In the genomic region with DNA sequence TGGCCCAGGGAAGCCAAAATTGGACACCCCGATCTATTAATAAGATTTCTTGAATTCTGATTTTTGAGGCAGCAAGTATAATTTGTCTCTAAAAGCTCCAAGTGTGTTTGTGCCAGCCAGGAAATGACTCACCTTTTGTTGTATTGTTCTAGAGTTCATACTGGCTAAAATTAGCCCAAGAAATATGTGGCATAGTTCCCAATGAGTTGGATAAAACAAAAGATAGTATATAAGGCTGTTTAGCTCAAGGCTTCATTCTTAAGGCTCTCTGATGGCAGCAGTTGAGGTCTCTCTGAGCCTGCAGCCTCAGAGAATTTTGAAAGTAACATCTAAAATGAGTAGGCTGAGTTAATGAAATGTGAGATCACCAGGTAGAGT, we compare ENCODE assay signal across 10 cellular contexts. TPM values are rescaled to one million over a fixed set of nuclear protein-coding genes. Genes with fewer than 3 reads are reported as not detected.
A peak's percentile ranks its signal among the peaks of the same experiment; 100 is the strongest.
DNase-seq lines count a peak whose midpoint lies in the region; ATAC-seq and TF ChIP-seq lines count a peak whose summit lies in the region.
"Had no signal": no experiment of that assay in that cellular context is flagged by ENCODE, and none has a peak within 500 bp of the region (broad histone marks: within the 10 kb centered on the region; RNA-seq: fewer than 3 reads in every experiment).

No MANE protein-coding gene starts in this region.

- peaks cover 22% of the 10 kb centered on the region for H3K4me1 Mint-ChIP-seq in activated CD4-positive, alpha-beta T cell treated with anti-CD3 and anti-CD28 coated beads, Interleukin-2, amount 10 ng/mL, durations not matched to agents 7 days and 5 days

- CTCF ChIA-PET in activated CD4-positive, alpha-beta T cell treated with anti-CD3 and anti-CD28 coated beads, Interleukin-2, amount 10 ng/mL, durations not matched to agents 7 days and 5 days (lab: Charles Lee), result interaction anchor here (0.6 to 2.1 kb wide), 10 partner anchors 8 to 212 kb away, joined by 3 to 9 read pairs (median 3); no protein-coding TSS in a partner anchor

- no peaks in the 10 kb centered on the region for H3K27me3 Mint-ChIP-seq in activated CD4-positive, alpha-beta T cell treated with anti-CD3 and anti-CD28 coated beads, Interleukin-2, amount 10 ng/mL, durations not matched to agents 7 days and 5 days

- H3K27ac Mint-ChIP-seq in activated CD4-positive, alpha-beta T cell treated with anti-CD3 and anti-CD28 coated beads, Interleukin-2, amount 10 ng/mL, durations not matched to agents 7 days and 5 days, result no peak overlapping the region

- DNase-seq in GM03348 (ENCODE audit: low spot score) (peak; percentile 73), RWPE2 (ENCODE audit: low spot score) (no peak), fibroblast of gingiva (ENCODE audit: low read depth) (peak; percentile 82), renal cortical epithelial cell (ENCODE audit: low read depth) (peak; percentile 98), NCI-H748 (lab: John Stamatoyannopoulos, UW; ENCODE audit: unreplicated experiment) (no peak), OCI-M1 (lab: John Stamatoyannopoulos, UW) (no peak), SIG-M5 treated with dmso at 0.1 percent for 504 hours (lab: John Stamatoyannopoulos, UW; ENCODE audit: unreplicated experiment) (no peak)
- DNase-seq in activated CD4-positive, alpha-beta T cell treated with anti-CD3 and anti-CD28 coated beads, Interleukin-2, amount 10 ng/mL, durations not matched to agents 7 days and 5 days, result no peak
- DNase-seq: natural killer cell, NCI-H1105 had no signal

- H3K4me3 Mint-ChIP-seq in activated CD4-positive, alpha-beta T cell treated with anti-CD3 and anti-CD28 coated beads, Interleukin-2, amount 10 ng/mL, durations not matched to agents 7 days and 5 days, result no peak overlapping the region
- H3K4me3 Mint-ChIP-seq: natural killer cell had no signal

- peaks cover 68% of the 10 kb centered on the region for H3K36me3 Mint-ChIP-seq in activated CD4-positive, alpha-beta T cell treated with anti-CD3 and anti-CD28 coated beads, Interleukin-2, amount 10 ng/mL, durations not matched to agents 7 days and 5 days (ENCODE audit: low read depth)

- no peaks in the 10 kb centered on the region for H3K9me3 ChIP-seq in RWPE2 (ENCODE audit: severe bottlenecking)

- POLR2A ChIA-PET in activated CD4-positive, alpha-beta T cell treated with anti-CD3 and anti-CD28 coated beads, Interleukin-2, amount 10 ng/mL, durations not matched to agents 7 days and 5 days (lab: Charles Lee), result interaction anchor here (0.7 kb wide), 1 partner anchor 28 kb away, joined by 3 read pairs; no protein-coding TSS in a partner anchor

- peaks cover 86% of the 10 kb centered on the region for H3K36me3 ChIP-seq in RWPE2 (ENCODE audit: low read depth)

- H3K27me3 ChIP-seq in RWPE2 (ENCODE audit: insufficient read depth, poor library complexity, severe bottlenecking), result no peaks in the 10 kb centered on the region

- no peak overlapping the region for H3K4me3 ChIP-seq in RWPE2 (ENCODE audit: severe bottlenecking)

- H3K4me1 ChIP-seq in RWPE2 (ENCODE audit: insufficient read depth, poor library complexity, severe bottlenecking), result peaks cover 36% of the 10 kb centered on the region

- peak; percentile 87 for ATAC-seq in RWPE2 (ENCODE audit: low read depth)
- ATAC-seq: natural killer cell had no signal

- no peak for TF ChIP-seq CTCF in RWPE2 (IDR thresholded peaks at IDR 0.05; ENCODE audit: poor library complexity, severe bottlenecking)

- no peaks in the 10 kb centered on the region for H3K9me3 Mint-ChIP-seq in activated CD4-positive, alpha-beta T cell treated with anti-CD3 and anti-CD28 coated beads, Interleukin-2, amount 10 ng/mL, durations not matched to agents 7 days and 5 days
- H3K9me3 Mint-ChIP-seq: natural killer cell had no signal

- peak overlapping the region; percentile 94 for H3K27ac ChIP-seq in RWPE2 (ENCODE audit: poor library complexity, severe bottlenecking)

RNA-seq across cellular contexts. Expression of gene HMGXB3, which starts 21.6 kb away (rescaled TPM):
- 29.3 and 50.4 TPM in 2 replicates for total RNA-seq in renal cortical epithelial cell
- total RNA-seq in activated CD4-positive, alpha-beta T cell treated with anti-CD3 and anti-CD28 coated beads, Interleukin-2, amount 10 ng/mL, durations not matched to agents 7 days and 5 days, result 10 to 100 TPM; 29.4 to 31.7 TPM

RNA-seq across cellular contexts. Expression of gene TIGD6, which starts 21.7 kb away (rescaled TPM):
- total RNA-seq in renal cortical epithelial cell, result 3.0 and 7.7 TPM in 2 replicates
- 1 to 10 TPM; 2.1 to 2.2 TPM for total RNA-seq in activated CD4-positive, alpha-beta T cell treated with anti-CD3 and anti-CD28 coated beads, Interleukin-2, amount 10 ng/mL, durations not matched to agents 7 days and 5 days

Comparison
In these comparisons a context has a peak if more than half of its experiments do, and no peak if none do; other contexts are left out.
1. DNase-seq: peak in GM03348 (single experiment), fibroblast of gingiva (single experiment) and renal cortical epithelial cell (single experiment); none in RWPE2 (single experiment), NCI-H748 (single experiment), OCI-M1 (single experiment), SIG-M5 treated with dmso at 0.1 percent for 504 hours (single experiment) and activated CD4-positive, alpha-beta T cell treated with anti-CD3 and anti-CD28 coated beads, Interleukin-2, amount 10 ng/mL, durations not matched to agents 7 days and 5 days (single experiment).